23 cellular contexts compared by ENCODE assay signal in the genomic region with DNA sequence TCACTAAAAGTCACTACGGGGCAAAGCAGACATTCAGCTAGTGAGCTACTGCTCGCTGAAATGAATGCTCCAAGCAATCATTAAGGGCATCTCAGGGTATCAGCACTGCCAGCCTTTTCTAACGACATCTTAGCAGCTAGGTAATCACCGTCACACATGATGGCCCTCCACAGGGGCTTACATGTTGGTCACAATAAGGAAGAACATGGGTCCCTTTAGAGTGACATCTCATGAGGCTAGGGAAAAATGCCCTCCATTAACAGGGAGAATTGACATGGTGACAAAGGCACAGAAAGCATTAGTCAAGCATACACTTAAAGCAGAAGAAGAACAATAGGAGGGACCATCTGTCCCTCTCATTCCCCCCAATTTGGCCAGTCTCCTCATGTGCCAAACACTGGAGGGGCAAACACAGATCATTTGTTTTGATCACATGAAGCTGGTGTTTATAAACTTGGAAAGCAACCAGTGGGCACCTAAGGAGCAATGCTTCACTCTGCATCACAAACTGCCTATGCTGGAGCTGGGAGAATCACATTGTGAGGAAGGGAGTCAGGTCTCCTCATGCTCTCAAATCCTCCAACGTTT.
DNase-seq lines count a peak whose midpoint lies in the region; ATAC-seq and TF ChIP-seq lines count a peak whose summit lies in the region.
"Had no signal": no experiment of that assay in that cellular context is flagged by ENCODE, and none has a peak within 500 bp of the region (broad histone marks: within the 10 kb centered on the region; RNA-seq: fewer than 3 reads in every experiment).

No MANE protein-coding gene starts in this region.

- no peak for TF ChIP-seq CTCF in brain (conservative IDR thresholded peaks at IDR 0.05)
- no peak for TF ChIP-seq CTCF in right atrium auricular region (IDR thresholded peaks at IDR 0.05)

- no peak overlapping the region for H3K27ac ChIP-seq in right atrium auricular region
- H3K27ac ChIP-seq: breast epithelium, epithelial cell of prostate, Peyer's patch had no signal

- no peaks in the 10 kb centered on the region for H3K36me3 Mint-ChIP-seq in brain
- no peaks in the 10 kb centered on the region for H3K36me3 Mint-ChIP-seq in activated T-helper 17 cell treated with anti-CD3 and anti-CD28 coated beads, Interleukin-2, amount 50 U/mL, for 72 hours (ENCODE audit: low read depth)
- H3K36me3 Mint-ChIP-seq: CD4-positive, CD25-positive, alpha-beta regulatory T cell; WTC11 had no signal

- H3K27me3 Mint-ChIP-seq in brain, result peaks cover 3% of the 10 kb centered on the region
- H3K27me3 Mint-ChIP-seq in activated T-helper 17 cell treated with anti-CD3 and anti-CD28 coated beads, Interleukin-2, amount 50 U/mL, for 72 hours, result no peaks in the 10 kb centered on the region
- H3K27me3 Mint-ChIP-seq: stimulated activated naive CD8-positive, alpha-beta T cell treated with anti-CD3 and anti-CD28 coated beads, Interleukin-15, Interleukin-2, amounts not matched to agents 100 ng/mL and 50 ng/mL, for 24 hours had no signal

- H3K4me3 Mint-ChIP-seq in brain, result peak overlapping the region in 3 of 5 experiments; percentile 34 to 59 (median 38)
- no peak overlapping the region for H3K4me3 Mint-ChIP-seq in activated T-helper 17 cell treated with anti-CD3 and anti-CD28 coated beads, Interleukin-2, amount 50 U/mL, for 72 hours
- H3K4me3 Mint-ChIP-seq: activated naive CD4-positive, alpha-beta T cell treated with anti-CD3 and anti-CD28 coated beads for 36 hours; CD4-positive, CD25-positive, alpha-beta regulatory T cell; stimulated activated naive CD8-positive, alpha-beta T cell treated with anti-CD3 and anti-CD28 coated beads, Interleukin-15, Interleukin-2, amounts not matched to agents 100 ng/mL and 50 ng/mL, for 24 hours; WTC11 had no signal

- H3K4me1 Mint-ChIP-seq in brain, result peaks cover 81% of the 10 kb centered on the region
- H3K4me1 Mint-ChIP-seq in activated T-helper 17 cell treated with anti-CD3 and anti-CD28 coated beads, Interleukin-2, amount 50 U/mL, for 72 hours, result no peaks in the 10 kb centered on the region
- H3K4me1 Mint-ChIP-seq: CD4-positive, CD25-positive, alpha-beta regulatory T cell had no signal

- no peaks in the 10 kb centered on the region for H3K27me3 ChIP-seq in right atrium auricular region
- H3K27me3 ChIP-seq: breast epithelium, Peyer's patch had no signal

- H3K36me3 ChIP-seq in right atrium auricular region, result no peaks in the 10 kb centered on the region
- H3K36me3 ChIP-seq: breast epithelium, Peyer's patch had no signal

- H3K9me3 Mint-ChIP-seq in brain, result no peaks in the 10 kb centered on the region
- no peaks in the 10 kb centered on the region for H3K9me3 Mint-ChIP-seq in activated T-helper 17 cell treated with anti-CD3 and anti-CD28 coated beads, Interleukin-2, amount 50 U/mL, for 72 hours
- H3K9me3 Mint-ChIP-seq: activated naive CD4-positive, alpha-beta T cell treated with anti-CD3 and anti-CD28 coated beads for 36 hours; stimulated activated naive CD8-positive, alpha-beta T cell treated with anti-CD3 and anti-CD28 coated beads, Interleukin-15, Interleukin-2, amounts not matched to agents 100 ng/mL and 50 ng/mL, for 24 hours; WTC11 had no signal

- no peaks in the 10 kb centered on the region for H3K9me3 ChIP-seq in right atrium auricular region
- H3K9me3 ChIP-seq: breast epithelium, Peyer's patch had no signal

- H3K4me3 ChIP-seq in right atrium auricular region, result no peak overlapping the region
- H3K4me3 ChIP-seq: breast epithelium, Peyer's patch had no signal

- peak overlapping the region; percentile 36 to 93 (median 65) for H3K27ac Mint-ChIP-seq in brain
- no peak overlapping the region for H3K27ac Mint-ChIP-seq in activated T-helper 17 cell treated with anti-CD3 and anti-CD28 coated beads, Interleukin-2, amount 50 U/mL, for 72 hours
- H3K27ac Mint-ChIP-seq: activated naive CD4-positive, alpha-beta T cell treated with anti-CD3 and anti-CD28 coated beads for 36 hours; CD4-positive, CD25-positive, alpha-beta regulatory T cell; stimulated activated naive CD8-positive, alpha-beta T cell treated with anti-CD3 and anti-CD28 coated beads, Interleukin-15, Interleukin-2, amounts not matched to agents 100 ng/mL and 50 ng/mL, for 24 hours; WTC11 had no signal

- H3K4me1 ChIP-seq in right atrium auricular region, result no peaks in the 10 kb centered on the region
- H3K4me1 ChIP-seq: breast epithelium, Peyer's patch had no signal

- DNase-seq in COR-L47 (lab: John Stamatoyannopoulos, UW) (peak; percentile 75), NCI-H1436 treated with DMSO at 0.1 percent for 48 hours (lab: John Stamatoyannopoulos, UW) (peak; percentile 67), NCI-H2227 (lab: John Stamatoyannopoulos, UW; ENCODE audit: unreplicated experiment) (peak; percentile 54), NCI-H526 treated with DMSO at 0.1 percent for 48 hours (lab: John Stamatoyannopoulos, UW) (no peak), right atrium auricular region (ENCODE audit: low spot score) (no peak)
- DNase-seq: 8988T; activated CD4-positive, alpha-beta T cell treated with anti-CD3 and anti-CD28 coated beads, Interleukin-2, amount 50 U/mL, for 1 hour; activated naive CD4-positive, alpha-beta T cell treated with anti-CD3 and anti-CD28 coated beads for 36 hours; activated T-cell treated with anti-CD3 and anti-CD28 coated beads, Interleukin-2, amount 50 U/mL, for 48 hours; CD4-positive, CD25-positive, alpha-beta regulatory T cell; effector CD4-positive, alpha-beta T cell; kidney; NCI-H446; occipital lobe; Peyer's patch; SIG-M5 had no signal

- ATAC-seq in activated T-helper 17 cell treated with anti-CD3 and anti-CD28 coated beads, Interleukin-2, amount 50 U/mL, for 72 hours (replicated peaks), result no peak
- ATAC-seq in GM21619 (IDR thresholded peaks at IDR 0.05; ENCODE audit: unreplicated experiment), result no peak
- ATAC-seq: WTC11 had no signal

Comparison
In these comparisons a context has a peak if more than half of its experiments do, and no peak if none do; other contexts are left out.
1. DNase-seq: peak in COR-L47 (single experiment), NCI-H1436 treated with DMSO at 0.1 percent for 48 hours (single experiment) and NCI-H2227 (single experiment); none in NCI-H526 treated with DMSO at 0.1 percent for 48 hours (single experiment) and right atrium auricular region (single experiment).